8 cellular contexts compared by ENCODE assay signal in genomic region chr22:30425327-30425615, GRCh38. TPM values are rescaled to one million over a fixed set of nuclear protein-coding genes. Genes with fewer than 3 reads are reported as not detected.
A peak's percentile ranks its signal among the peaks of the same experiment; 100 is the strongest.
DNase-seq lines count a peak whose midpoint lies in the region; ATAC-seq and TF ChIP-seq lines count a peak whose summit lies in the region.

No MANE protein-coding gene starts in this region.

- H3K4me3 ChIP-seq in left ventricle myocardium inferior (peak overlapping the region; percentile 89), breast epithelium (peak overlapping the region; percentile 64 to 85 (median 76)), vagina (peak overlapping the region; percentile 56 to 61)

- H3K4me1 Mint-ChIP-seq in mesothelial cell of epicardium = peaks cover 38% of the 10 kb centered on the region

- H3K36me3 ChIP-seq in left ventricle myocardium inferior (peaks cover 8% of the 10 kb centered on the region), breast epithelium (no peaks in the 10 kb centered on the region), vagina (peaks cover 0 to 6% of the 10 kb centered on the region in 2 donors)

- no peak for TF ChIP-seq POLR2A in breast epithelium (IDR thresholded peaks at IDR 0.05)
- no peak for TF ChIP-seq POLR2A in vagina (IDR thresholded peaks at IDR 0.05)

- TF ChIP-seq CTCF in left ventricle myocardium inferior (IDR thresholded peaks at IDR 0.05; ENCODE audit: borderline replicate concordance) = no peak
- TF ChIP-seq CTCF in breast epithelium (IDR thresholded peaks at IDR 0.05) = no peak
- TF ChIP-seq CTCF in mesothelial cell of epicardium (IDR thresholded peaks at IDR 0.05; ENCODE audit: unreplicated experiment) = no peak
- no peak for TF ChIP-seq CTCF in vagina (IDR thresholded peaks at IDR 0.05)
- TF ChIP-seq CTCF in GM10266 (IDR thresholded peaks at IDR 0.05; ENCODE audit: control insufficient read depth, insufficient read depth, low read depth, missing control alignments) = no peak

- H3K27me3 Mint-ChIP-seq in mesothelial cell of epicardium (ENCODE audit: low read depth) = no peaks in the 10 kb centered on the region

- H3K4me3 Mint-ChIP-seq in mesothelial cell of epicardium = peak overlapping the region; percentile 88

- intact Hi-C loops in left ventricle myocardium inferior (cut with micrococcal nuclease) = no loop called here
- intact Hi-C loops in left ventricle myocardium superior (cut with micrococcal nuclease) = no loop called here
- intact Hi-C loops in breast epithelium (cut with DNase I; ENCODE audit: low total_unique reads) = no loop called here
- intact Hi-C loops in vagina (cut with DNase I) = no loop called here

- peaks cover 50% of the 10 kb centered on the region for H3K4me1 ChIP-seq in left ventricle myocardium inferior
- H3K4me1 ChIP-seq in breast epithelium = peaks cover 10 to 28% of the 10 kb centered on the region in 2 donors
- peaks cover 39% of the 10 kb centered on the region for H3K4me1 ChIP-seq in vagina

- H3K27me3 ChIP-seq in left ventricle myocardium inferior (ENCODE audit: low read depth) = no peaks in the 10 kb centered on the region
- no peaks in the 10 kb centered on the region for H3K27me3 ChIP-seq in breast epithelium
- no peaks in the 10 kb centered on the region for H3K27me3 ChIP-seq in vagina

- no peak for ATAC-seq in left ventricle myocardium superior
- ATAC-seq in GM18873 (IDR thresholded peaks at IDR 0.05; ENCODE audit: low FRiP score, unreplicated experiment) = no peak

- H3K36me3 Mint-ChIP-seq in mesothelial cell of epicardium = peaks cover 4% of the 10 kb centered on the region

- H3K9me3 ChIP-seq in left ventricle myocardium inferior (replicated peaks) (no peaks in the 10 kb centered on the region), breast epithelium (no peaks in the 10 kb centered on the region), vagina (no peaks in the 10 kb centered on the region)

- DNase-seq in left ventricle myocardium inferior = no peak
- no peak for DNase-seq in left ventricle myocardium superior
- DNase-seq in breast epithelium (ENCODE audit: low spot score in 2 of 2) = no peak
- DNase-seq in mesothelial cell of epicardium (ENCODE audit: low spot score in 2 of 2, unreplicated experiment in 2 of 2) = no peak
- DNase-seq in vagina (ENCODE audit: extremely low spot score in 2 of 2) = no peak
- DNase-seq in T-helper 9 cell = no peak
- DNase-seq in GM10266 (ENCODE audit: extremely low spot score) = no peak

- H3K27ac Mint-ChIP-seq in mesothelial cell of epicardium = peak overlapping the region; percentile 76

- peak overlapping the region; percentile 85 for H3K27ac ChIP-seq in left ventricle myocardium inferior (replicated peaks)
- peak overlapping the region; percentile 80 to 84 for H3K27ac ChIP-seq in breast epithelium
- H3K27ac ChIP-seq in vagina = peak overlapping the region; percentile 94

- no peaks in the 10 kb centered on the region for H3K9me3 Mint-ChIP-seq in mesothelial cell of epicardium

RNA-seq across cellular contexts. Expression of gene MTFP1, which starts 0.3 kb away (rescaled TPM):
- total RNA-seq in left ventricle myocardium inferior = 19.7 TPM
- total RNA-seq in left ventricle myocardium superior = 16.3 TPM
- total RNA-seq in breast epithelium = 10 to 100 TPM in 2 of 3 donors, 1 to 10 TPM in 1; 2.9 to 16.7 (median 14.4) TPM
- total RNA-seq in mesothelial cell of epicardium = 5.9 to 8.2 TPM (median 7.3 TPM) in 3 replicates
- total RNA-seq in vagina = 21.1 TPM

RNA-seq across cellular contexts. Expression of gene SEC14L2, which starts 28.5 kb away (rescaled TPM):
- total RNA-seq in left ventricle myocardium inferior = 1.2 TPM
- total RNA-seq in left ventricle myocardium superior = 0.82 TPM
- total RNA-seq in breast epithelium = 10 to 100 TPM in 2 of 3 donors, 1 to 10 TPM in 1; 5.3 to 45.7 (median 29.5) TPM
- 4.3 to 6.5 TPM (median 5.4 TPM) in 3 replicates for total RNA-seq in mesothelial cell of epicardium
- total RNA-seq in vagina = 20.6 TPM

RNA-seq across cellular contexts. Expression of gene RNF215, which starts 38.1 kb away (rescaled TPM):
- total RNA-seq in left ventricle myocardium inferior (4.9 TPM), left ventricle myocardium superior (5.4 TPM), breast epithelium (10 to 100 TPM; 13.3 to 15.4 (median 14.0) TPM), mesothelial cell of epicardium (39.2 to 41.9 TPM (median 39.4 TPM) in 3 replicates), vagina (17.4 TPM)

RNA-seq across cellular contexts. Expression of gene SEC14L3, which starts 46.5 kb away (rescaled TPM):
- not detected for total RNA-seq in left ventricle myocardium inferior
- not detected for total RNA-seq in left ventricle myocardium superior
- not detected for total RNA-seq in breast epithelium
- total RNA-seq in mesothelial cell of epicardium = not detected in 3 replicates
- total RNA-seq in vagina = not detected
